Comparison of ENCODE assay signal across 8 cellular contexts in the genomic region with DNA sequence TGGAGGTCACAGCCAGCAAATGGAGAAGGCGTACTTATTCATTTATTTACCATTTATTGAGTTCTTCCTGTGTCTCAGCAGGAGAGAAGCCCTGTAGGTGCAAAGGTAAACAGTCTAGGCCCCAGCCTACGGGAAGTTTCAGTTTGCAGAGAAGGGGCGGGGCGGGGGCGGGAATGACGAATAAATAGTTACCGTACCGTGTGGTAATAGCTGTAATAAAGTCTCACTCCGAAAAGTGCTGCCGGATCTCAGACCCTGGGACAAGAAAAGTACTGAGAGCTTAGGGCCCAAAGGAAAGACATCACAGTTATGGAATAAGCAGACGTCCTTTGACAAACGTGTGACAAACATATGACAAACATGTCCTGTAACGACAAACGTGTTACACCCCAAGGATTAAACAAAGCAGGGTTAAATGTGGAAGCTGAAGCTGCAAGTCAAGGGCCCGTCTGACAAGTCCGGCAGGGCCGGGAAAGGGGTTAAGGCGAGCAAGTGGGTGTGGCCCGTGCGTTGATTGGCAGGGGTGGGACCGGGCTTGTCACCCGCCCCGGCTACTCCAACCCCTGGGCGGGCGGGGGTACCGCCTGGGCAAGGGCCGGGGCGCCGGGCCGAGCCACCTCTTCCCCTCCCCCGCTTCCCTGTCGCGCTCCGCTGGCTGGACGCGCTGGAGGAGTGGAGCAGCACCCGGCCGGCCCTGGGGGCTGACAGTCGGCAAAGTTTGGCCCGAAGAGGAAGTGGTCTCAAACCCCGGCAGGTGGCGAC. TPM values are rescaled to one million over a fixed set of nuclear protein-coding genes. Genes with fewer than 3 reads are reported as not detected.
DNase-seq lines count a peak whose midpoint lies in the region; ATAC-seq and TF ChIP-seq lines count a peak whose summit lies in the region.

A gene with protein sequence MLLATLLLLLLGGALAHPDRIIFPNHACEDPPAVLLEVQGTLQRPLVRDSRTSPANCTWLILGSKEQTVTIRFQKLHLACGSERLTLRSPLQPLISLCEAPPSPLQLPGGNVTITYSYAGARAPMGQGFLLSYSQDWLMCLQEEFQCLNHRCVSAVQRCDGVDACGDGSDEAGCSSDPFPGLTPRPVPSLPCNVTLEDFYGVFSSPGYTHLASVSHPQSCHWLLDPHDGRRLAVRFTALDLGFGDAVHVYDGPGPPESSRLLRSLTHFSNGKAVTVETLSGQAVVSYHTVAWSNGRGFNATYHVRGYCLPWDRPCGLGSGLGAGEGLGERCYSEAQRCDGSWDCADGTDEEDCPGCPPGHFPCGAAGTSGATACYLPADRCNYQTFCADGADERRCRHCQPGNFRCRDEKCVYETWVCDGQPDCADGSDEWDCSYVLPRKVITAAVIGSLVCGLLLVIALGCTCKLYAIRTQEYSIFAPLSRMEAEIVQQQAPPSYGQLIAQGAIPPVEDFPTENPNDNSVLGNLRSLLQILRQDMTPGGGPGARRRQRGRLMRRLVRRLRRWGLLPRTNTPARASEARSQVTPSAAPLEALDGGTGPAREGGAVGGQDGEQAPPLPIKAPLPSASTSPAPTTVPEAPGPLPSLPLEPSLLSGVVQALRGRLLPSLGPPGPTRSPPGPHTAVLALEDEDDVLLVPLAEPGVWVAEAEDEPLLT (plus strand): TSS at position 541 of the 762 bp plus-strand sequence. CDS start 564 bp downstream, outside the sequence.

- H3K4me3 ChIP-seq in AG04450 (ENCODE audit: low read depth, low read length) (peak within 1 kb of the TSS; percentile 80), kidney epithelial cell (ENCODE audit: low read depth, low read length) (peak within 1 kb of the TSS; percentile 92)

- CTCF ChIA-PET in AG04450 (lab: Charles Lee), result interaction anchor here (0.8 to 5.2 kb wide), 17 partner anchors 10 to 315 kb away, joined by 3 to 110 read pairs (median 11); a partner anchor contains a TSS

- no peak for DNase-seq in AG04450 (ENCODE audit: low read depth, low spot score)
- DNase-seq in NCI-H226, result peak; percentile 85
- peak; percentile 54 for DNase-seq in activated CD4-positive, CD25-positive, alpha-beta regulatory T cell treated with anti-CD3 and anti-CD28 coated beads, Interleukin-2, amount 50 U/mL, for 16 hours (ENCODE audit: low read depth, low spot score)
- DNase-seq in cerebellar cortex (ENCODE audit: low spot score), result peak; percentile 87
- DNase-seq in kidney epithelial cell (ENCODE audit: low read depth), result no peak
- DNase-seq in stimulated activated CD4-positive, alpha-beta T cell treated with anti-CD3 and anti-CD28 coated beads, Interleukin-15, amount 100 ng/mL, for 24 hours, result peak; percentile 87

- H3K27me3 ChIP-seq in AG04450 (ENCODE audit: control insufficient read depth, insufficient read depth, low read length) (no peaks in the 10 kb centered on the region), kidney epithelial cell (ENCODE audit: control insufficient read depth, insufficient read depth, low read length) (no peaks in the 10 kb centered on the region)

- POLR2A ChIA-PET in AG04450 (lab: Yijun Ruan, JAX), result interaction anchor here (0.8 to 1.3 kb wide), 3 partner anchors 11 to 106 kb away, joined by 4 to 10 read pairs (median 5); no protein-coding TSS in a partner anchor

- TF ChIP-seq CTCF in AG04450 (IDR thresholded peaks at IDR 0.05; ENCODE audit: low read depth, low read length) (no peak), kidney epithelial cell (IDR thresholded peaks at IDR 0.05; ENCODE audit: insufficient read depth, low read length, poor library complexity, severe bottlenecking) (no peak)

- H3K27ac ChIP-seq in AG04450 (ENCODE audit: low read depth, low read length), result peak within 1 kb of the TSS; percentile 91

- peaks cover 7% of the 10 kb centered on the region for H3K36me3 ChIP-seq in kidney epithelial cell (ENCODE audit: control insufficient read depth, insufficient read depth, low read length)

- H3K9me3 ChIP-seq in AG04450 (ENCODE audit: control insufficient read depth, insufficient read depth, low read length), result no peaks in the 10 kb centered on the region; the same call in 1 of the 2 replicates

- ATAC-seq in GM18873 (IDR thresholded peaks at IDR 0.05; ENCODE audit: low FRiP score, unreplicated experiment) (peak; percentile 77), HG03108 (IDR thresholded peaks at IDR 0.05; ENCODE audit: unreplicated experiment) (peak; percentile 80)

RNA-seq across cellular contexts. Expression of the gene that starts here (rescaled TPM):
- 87.8 and 125 TPM in 2 replicates for polyA plus RNA-seq in AG04450 (2011; rRNA removed)
- polyA minus RNA-seq in AG04450 (2011; rRNA and poly(A)+ RNA removed), result 128 and 185 TPM in 2 replicates
- total RNA-seq in kidney epithelial cell, result 124 and 150 TPM in 2 replicates

Comparison
In these comparisons a context has a peak if more than half of its experiments do, and no peak if none do; other contexts are left out.
1. DNase-seq: peak in NCI-H226 (single experiment), activated CD4-positive, CD25-positive, alpha-beta regulatory T cell treated with anti-CD3 and anti-CD28 coated beads, Interleukin-2, amount 50 U/mL, for 16 hours (single experiment), cerebellar cortex (single experiment) and stimulated activated CD4-positive, alpha-beta T cell treated with anti-CD3 and anti-CD28 coated beads, Interleukin-15, amount 100 ng/mL, for 24 hours (single experiment); none in AG04450 (single experiment) and kidney epithelial cell (single experiment).